ENCODE assay signal across 26 cellular contexts in genomic region chr15:27482344-27482743, GRCh38.
"Had no signal": no experiment of that assay in that cellular context is flagged by ENCODE, and none has a peak within 500 bp of the region (broad histone marks: within the 10 kb centered on the region; RNA-seq: fewer than 3 reads in every experiment).

No MANE protein-coding gene starts in this region.

- ATAC-seq: activated naive CD8-positive, alpha-beta T cell treated with anti-CD3 and anti-CD28 coated beads, Interleukin-2, amount 50 U/mL, for 24 hours; foreskin keratinocyte; left cardiac atrium; left ventricle myocardium superior; pancreas; stimulated activated effector memory CD8-positive, alpha-beta T cell treated with anti-CD3 and anti-CD28 coated beads, Interleukin-12 subunit alpha, Interleukin-12 subunit beta, amount 100 ng/mL, for 72 hours had no signal

- H3K27ac Mint-ChIP-seq: activated CD4-positive, alpha-beta memory T cell treated with anti-CD3 and anti-CD28 coated beads, Interleukin-2, amount 10 ng/mL, durations not matched to agents 7 days and 5 days; activated CD4-positive, alpha-beta T cell treated with anti-CD3 and anti-CD28 coated beads, Interleukin-2, amount 10 ng/mL, durations not matched to agents 7 days and 5 days; activated naive CD4-positive, alpha-beta T cell treated with anti-CD3 and anti-CD28 coated beads, Interleukin-2, amount 50 U/mL, for 24 hours; activated naive CD8-positive, alpha-beta T cell treated with anti-CD3 and anti-CD28 coated beads, Interleukin-2, amount 50 U/mL, for 24 hours; activated T-helper 2 cell treated with anti-CD3 and anti-CD28 coated beads, Interferon-gamma antibody, Interleukin-2, Interleukin-4, amounts not matched to agents 10 μg/mL and 5 μg/mL and 100 μg/mL, durations not matched to agents 14 hours and 24 hours and 36 hours; dendritic cell treated with granulocyte-macrophage colony-stimulating factor and Interleukin-4, amounts not matched to agents 40 ng/mL and 50 ng/mL, for 4 days; nephron; stimulated activated effector memory CD8-positive, alpha-beta T cell treated with anti-CD3 and anti-CD28 coated beads, Interleukin-12 subunit alpha, Interleukin-12 subunit beta, amount 100 ng/mL, for 72 hours; stimulated activated naive CD8-positive, alpha-beta T cell treated with anti-CD3 and anti-CD28 coated beads, Interleukin-15, Interleukin-2, amounts not matched to agents 100 ng/mL and 50 ng/mL, for 24 hours; type B pancreatic cell had no signal

- H3K4me1 Mint-ChIP-seq: activated CD4-positive, alpha-beta memory T cell treated with anti-CD3 and anti-CD28 coated beads, Interleukin-2, amount 10 ng/mL, durations not matched to agents 7 days and 5 days; activated CD4-positive, alpha-beta T cell treated with anti-CD3 and anti-CD28 coated beads, Interleukin-2, amount 10 ng/mL, durations not matched to agents 7 days and 5 days; activated naive CD4-positive, alpha-beta T cell treated with anti-CD3 and anti-CD28 coated beads, Interleukin-2, amount 50 U/mL, for 24 hours; activated naive CD8-positive, alpha-beta T cell treated with anti-CD3 and anti-CD28 coated beads, Interleukin-2, amount 50 U/mL, for 24 hours; central memory CD8-positive, alpha-beta T cell; stimulated activated effector memory CD8-positive, alpha-beta T cell treated with anti-CD3 and anti-CD28 coated beads, Interleukin-12 subunit alpha, Interleukin-12 subunit beta, amount 100 ng/mL, for 72 hours had no signal

- H3K9me3 Mint-ChIP-seq: activated naive CD4-positive, alpha-beta T cell treated with anti-CD3 and anti-CD28 coated beads, Interleukin-2, amount 50 U/mL, for 24 hours; type B pancreatic cell had no signal

- H3K27ac ChIP-seq: breast epithelium, foreskin keratinocyte, pancreas, prostate gland, sigmoid colon, uterus had no signal

- H3K36me3 Mint-ChIP-seq: activated naive CD4-positive, alpha-beta T cell treated with anti-CD3 and anti-CD28 coated beads, Interleukin-2, amount 50 U/mL, for 24 hours; stimulated activated effector memory CD8-positive, alpha-beta T cell treated with anti-CD3 and anti-CD28 coated beads, Interleukin-12 subunit alpha, Interleukin-12 subunit beta, amount 100 ng/mL, for 72 hours; type B pancreatic cell had no signal

- H3K4me3 ChIP-seq: breast epithelium, pancreas, prostate gland, sigmoid colon, uterus had no signal

- H3K4me1 ChIP-seq: breast epithelium, pancreas, prostate gland, sigmoid colon, uterus had no signal

- DNase-seq: activated CD4-positive, alpha-beta memory T cell treated with anti-CD3 and anti-CD28 coated beads, Interleukin-2, amount 10 ng/mL, durations not matched to agents 7 days and 5 days; activated CD4-positive, alpha-beta T cell treated with anti-CD3 and anti-CD28 coated beads for 1 hour; activated CD4-positive, alpha-beta T cell treated with anti-CD3 and anti-CD28 coated beads, Interleukin-2, amount 10 ng/mL, durations not matched to agents 7 days and 5 days; activated naive CD8-positive, alpha-beta T cell treated with anti-CD3 and anti-CD28 coated beads, Interleukin-2, amount 50 U/mL, for 24 hours; activated T-cell treated with anti-CD3 and anti-CD28 coated beads, Interleukin-2, amount 50 U/mL, for 48 hours; amygdala; foreskin keratinocyte; left cardiac atrium; left ventricle myocardium superior; pancreas; sigmoid colon; small intestine; stimulated activated CD4-positive, alpha-beta T cell treated with anti-CD3 and anti-CD28 coated beads, Interleukin-4, amount 100 ng/mL, for 24 hours; T-helper 9 cell; uterus had no signal

- H3K9me3 ChIP-seq: breast epithelium, pancreas, prostate gland, uterus had no signal

- H3K27me3 ChIP-seq: breast epithelium, foreskin keratinocyte, pancreas, sigmoid colon, uterus had no signal

- H3K27me3 Mint-ChIP-seq: activated CD4-positive, alpha-beta memory T cell treated with anti-CD3 and anti-CD28 coated beads, Interleukin-2, amount 10 ng/mL, durations not matched to agents 7 days and 5 days; activated CD4-positive, alpha-beta T cell treated with anti-CD3 and anti-CD28 coated beads, Interleukin-2, amount 10 ng/mL, durations not matched to agents 7 days and 5 days; activated naive CD4-positive, alpha-beta T cell treated with anti-CD3 and anti-CD28 coated beads, Interleukin-2, amount 50 U/mL, for 24 hours; activated naive CD8-positive, alpha-beta T cell treated with anti-CD3 and anti-CD28 coated beads, Interleukin-2, amount 50 U/mL, for 24 hours; central memory CD8-positive, alpha-beta T cell; dendritic cell treated with granulocyte-macrophage colony-stimulating factor and Interleukin-4, amounts not matched to agents 40 ng/mL and 50 ng/mL, for 4 days; stimulated activated naive CD8-positive, alpha-beta T cell treated with anti-CD3 and anti-CD28 coated beads, Interleukin-15, Interleukin-2, amounts not matched to agents 100 ng/mL and 50 ng/mL, for 24 hours; type B pancreatic cell had no signal

- H3K4me3 Mint-ChIP-seq: activated CD4-positive, alpha-beta memory T cell treated with anti-CD3 and anti-CD28 coated beads, Interleukin-2, amount 10 ng/mL, durations not matched to agents 7 days and 5 days; activated CD4-positive, alpha-beta T cell treated with anti-CD3 and anti-CD28 coated beads, Interleukin-2, amount 10 ng/mL, durations not matched to agents 7 days and 5 days; activated naive CD4-positive, alpha-beta T cell treated with anti-CD3 and anti-CD28 coated beads, Interleukin-2, amount 50 U/mL, for 24 hours; activated naive CD8-positive, alpha-beta T cell treated with anti-CD3 and anti-CD28 coated beads, Interleukin-2, amount 50 U/mL, for 24 hours; central memory CD8-positive, alpha-beta T cell; dendritic cell treated with granulocyte-macrophage colony-stimulating factor and Interleukin-4, amounts not matched to agents 40 ng/mL and 50 ng/mL, for 4 days; endodermal cell; nephron; stimulated activated effector memory CD8-positive, alpha-beta T cell treated with anti-CD3 and anti-CD28 coated beads, Interleukin-12 subunit alpha, Interleukin-12 subunit beta, amount 100 ng/mL, for 72 hours; stimulated activated naive CD8-positive, alpha-beta T cell treated with anti-CD3 and anti-CD28 coated beads, Interleukin-15, Interleukin-2, amounts not matched to agents 100 ng/mL and 50 ng/mL, for 24 hours; type B pancreatic cell had no signal

- H3K36me3 ChIP-seq: breast epithelium, pancreas, prostate gland, sigmoid colon, uterus had no signal
